In the genomic region with DNA sequence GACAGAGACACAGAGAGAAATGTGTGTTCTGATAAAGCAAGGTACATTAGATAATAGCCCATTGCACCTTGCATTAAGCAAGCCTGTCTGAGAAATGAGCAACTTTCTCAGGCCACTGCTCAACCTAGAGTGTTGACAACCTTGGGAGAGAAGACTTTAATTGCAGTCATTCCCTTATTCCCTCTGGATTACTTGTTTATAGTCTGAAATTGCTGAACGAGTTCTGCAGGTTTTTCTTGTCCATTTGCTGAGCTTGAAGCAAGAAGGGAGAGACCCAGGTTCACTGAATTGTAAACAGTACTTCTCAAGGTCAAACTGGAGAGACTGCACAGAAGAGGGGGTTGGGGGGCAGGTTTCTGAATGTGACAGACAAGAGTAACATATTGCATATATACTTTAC, we compare ENCODE assay signal across 14 cellular contexts.
DNase-seq lines count a peak whose midpoint lies in the region; ATAC-seq and TF ChIP-seq lines count a peak whose summit lies in the region.
"Had no signal": no experiment of that assay in that cellular context is flagged by ENCODE, and none has a peak within 500 bp of the region (broad histone marks: within the 10 kb centered on the region; RNA-seq: fewer than 3 reads in every experiment).

No MANE protein-coding gene starts in this region.

- peak overlapping the region; percentile 87 for H2AFZ ChIP-seq in OCI-LY1 (ENCODE audit: low read length)

- TF ChIP-seq CTCF in OCI-LY1 (IDR thresholded peaks at IDR 0.05; ENCODE audit: low read length), result no peak
- no peak for TF ChIP-seq CTCF in suprapubic skin (IDR thresholded peaks at IDR 0.05)
- TF ChIP-seq CTCF in psoas muscle (IDR thresholded peaks at IDR 0.05), result no peak
- no peak for TF ChIP-seq CTCF in WTC11 (IDR thresholded peaks at IDR 0.05)

- H3K36me3 ChIP-seq in OCI-LY1 (ENCODE audit: insufficient read depth, low read length) (no peaks in the 10 kb centered on the region), suprapubic skin (no peaks in the 10 kb centered on the region), psoas muscle (ENCODE audit: insufficient read depth in 1 of 2, low read depth in 1 of 2) (no peaks in the 10 kb centered on the region)
- H3K36me3 ChIP-seq: esophagus muscularis mucosa, vagina had no signal

- peak overlapping the region; percentile 66 for H3K27ac ChIP-seq in OCI-LY1 (ENCODE audit: low read depth, low read length, poor library complexity, severe bottlenecking)
- H3K27ac ChIP-seq in suprapubic skin, result peak overlapping the region; percentile 75
- H3K27ac ChIP-seq in psoas muscle, result no peak overlapping the region
- H3K27ac ChIP-seq: esophagus muscularis mucosa, vagina had no signal

- no peaks in the 10 kb centered on the region for H3K9me2 ChIP-seq in OCI-LY1 (ENCODE audit: low read depth, low read length)

- H3K4me3 ChIP-seq in OCI-LY1 (ENCODE audit: low read depth, low read length, poor library complexity, severe bottlenecking) (no peak overlapping the region), suprapubic skin (no peak overlapping the region), psoas muscle (no peak overlapping the region)
- H3K4me3 ChIP-seq: esophagus muscularis mucosa, vagina had no signal

- TF ChIP-seq POLR2A in suprapubic skin (IDR thresholded peaks at IDR 0.05), result no peak

- WGBS in suprapubic skin, result 24% methylated on average over 1 of the region's 1 CpG
- WGBS in psoas muscle, 3 donors, result 21 to 38% (median 23%) methylated on average over 1 of the region's 1 CpG

- H3F3A ChIP-seq in OCI-LY1 (ENCODE audit: insufficient read depth, low read length), result no peaks in the 10 kb centered on the region

- POLR2A ChIA-PET in WTC11 (lab: Charles Lee), result no interaction called here

- H3K9ac ChIP-seq in OCI-LY1 (ENCODE audit: low read length), result no peak overlapping the region; the same call in 1 of the 2 replicates

- intact Hi-C loops in activated CD4-positive, alpha-beta T cell treated with anti-CD3 and anti-CD28 coated beads, Interleukin-2, amount 10 ng/mL, durations not matched to agents 24 days and 14 days (cut with micrococcal nuclease), result no loop called here
- intact Hi-C loops in left colon (cut with DNase I, micrococcal nuclease) (no loop called here), psoas muscle (cut with DNase I) (no loop called here)

- peak overlapping the region; percentile 59 for H3K27ac Mint-ChIP-seq in activated CD4-positive, alpha-beta T cell treated with anti-CD3 and anti-CD28 coated beads, Interleukin-2, amount 10 ng/mL, durations not matched to agents 24 days and 14 days
- H3K27ac Mint-ChIP-seq in WTC11, result no peak overlapping the region

- H3K27me3 ChIP-seq in OCI-LY1 (ENCODE audit: insufficient read depth, low read length), result no peaks in the 10 kb centered on the region
- no peaks in the 10 kb centered on the region for H3K27me3 ChIP-seq in suprapubic skin
- H3K27me3 ChIP-seq in psoas muscle (ENCODE audit: insufficient read depth in 3 of 3, low read length in 2 of 3), result no peaks in the 10 kb centered on the region
- H3K27me3 ChIP-seq: esophagus muscularis mucosa, vagina had no signal

- peaks cover 20% of the 10 kb centered on the region for H3K9me3 Mint-ChIP-seq in activated CD4-positive, alpha-beta T cell treated with anti-CD3 and anti-CD28 coated beads, Interleukin-2, amount 10 ng/mL, durations not matched to agents 24 days and 14 days
- peaks cover 6% of the 10 kb centered on the region; the same call in 1 of the 2 replicates for H3K9me3 Mint-ChIP-seq in WTC11

- H3K4me1 Mint-ChIP-seq in activated CD4-positive, alpha-beta T cell treated with anti-CD3 and anti-CD28 coated beads, Interleukin-2, amount 10 ng/mL, durations not matched to agents 24 days and 14 days, result peaks cover 60% of the 10 kb centered on the region
- peaks cover 34% of the 10 kb centered on the region for H3K4me1 Mint-ChIP-seq in WTC11

- H3K4me2 ChIP-seq in OCI-LY1 (ENCODE audit: low read length), result peak overlapping the region; percentile 28; the same call in 1 of the 2 replicates

- no peak overlapping the region for H3K4me3 Mint-ChIP-seq in activated CD4-positive, alpha-beta T cell treated with anti-CD3 and anti-CD28 coated beads, Interleukin-2, amount 10 ng/mL, durations not matched to agents 24 days and 14 days
- H3K4me3 Mint-ChIP-seq in WTC11, result no peak overlapping the region

- ATAC-seq in left colon, result peak; percentile 79
- no peak for ATAC-seq in psoas muscle
- no peak for ATAC-seq in WTC11

- H3K9me3 ChIP-seq in OCI-LY1 (ENCODE audit: low read length) (no peaks in the 10 kb centered on the region), suprapubic skin (no peaks in the 10 kb centered on the region), psoas muscle (no peaks in the 10 kb centered on the region)
- H3K9me3 ChIP-seq: esophagus muscularis mucosa, vagina had no signal

- no peak for DNase-seq in activated CD4-positive, alpha-beta T cell treated with anti-CD3 and anti-CD28 coated beads, Interleukin-2, amount 10 ng/mL, durations not matched to agents 24 days and 14 days
- no peak for DNase-seq in activated CD4-positive, alpha-beta T cell treated with anti-CD3 and anti-CD28 coated beads, Interleukin-2, amount 50 U/mL, for 1 hour
- DNase-seq in left colon, result peak; percentile 42 to 49
- no peak for DNase-seq in suprapubic skin (ENCODE audit: low spot score in 2 of 2)
- no peak for DNase-seq in psoas muscle
- DNase-seq in WTC11 (ENCODE audit: low spot score), result no peak
- no peak for DNase-seq in GDM1 (lab: John Stamatoyannopoulos, UW)
- DNase-seq: activated T-cell treated with anti-CD3 and anti-CD28 coated beads, Interleukin-2, amount 50 U/mL, for 48 hours; HCEC 1CT; MV-4-11; T1000 had no signal

- TF ChIP-seq EP300 in suprapubic skin (IDR thresholded peaks at IDR 0.05), result no peak

- no peaks in the 10 kb centered on the region for H3K27me3 Mint-ChIP-seq in activated CD4-positive, alpha-beta T cell treated with anti-CD3 and anti-CD28 coated beads, Interleukin-2, amount 10 ng/mL, durations not matched to agents 24 days and 14 days
- H3K27me3 Mint-ChIP-seq in WTC11 (ENCODE audit: low read depth), result no peaks in the 10 kb centered on the region

- peaks cover 45% of the 10 kb centered on the region for H3K4me1 ChIP-seq in OCI-LY1 (ENCODE audit: insufficient read depth, low read length, severe bottlenecking)
- H3K4me1 ChIP-seq in suprapubic skin, result peaks cover 27% of the 10 kb centered on the region
- H3K4me1 ChIP-seq in psoas muscle, result no peaks in the 10 kb centered on the region

- H3K79me2 ChIP-seq in OCI-LY1 (ENCODE audit: insufficient read depth, low read length), result no peaks in the 10 kb centered on the region

- H3K36me3 Mint-ChIP-seq in activated CD4-positive, alpha-beta T cell treated with anti-CD3 and anti-CD28 coated beads, Interleukin-2, amount 10 ng/mL, durations not matched to agents 24 days and 14 days (ENCODE audit: low read depth), result peaks cover 12% of the 10 kb centered on the region
- H3K36me3 Mint-ChIP-seq in WTC11, result peaks cover 2% of the 10 kb centered on the region; the same call in 1 of the 2 replicates

- CTCF ChIA-PET in WTC11 (lab: Charles Lee), result no interaction called here

- no peaks in the 10 kb centered on the region for H4K20me1 ChIP-seq in OCI-LY1 (ENCODE audit: insufficient read depth, low read length)

TF ChIP-seq in WTC11, 78 proteins besides CTCF, POLR2A, EP300 and RAD21:
- TF ChIP-seq SMAD3 (CRISPR knock-in tag; IDR thresholded peaks at IDR 0.05; ENCODE audit: borderline replicate concordance), result no peak

Comparison
In these comparisons a context has a peak if more than half of its experiments do, and no peak if none do; other contexts are left out.
1. DNase-seq: peak in left colon (2 of 2); none in activated CD4-positive, alpha-beta T cell treated with anti-CD3 and anti-CD28 coated beads, Interleukin-2, amount 10 ng/mL, durations not matched to agents 24 days and 14 days (single experiment), activated CD4-positive, alpha-beta T cell treated with anti-CD3 and anti-CD28 coated beads, Interleukin-2, amount 50 U/mL, for 1 hour (single experiment), suprapubic skin (0 of 2), psoas muscle (0 of 2), WTC11 (single experiment) and GDM1 (single experiment).